In genomic region chr1:161766102-161766981, GRCh38 we compare ENCODE assay signal across 8 cellular contexts. TPM values are rescaled to one million over a fixed set of nuclear protein-coding genes. Genes with fewer than 3 reads are reported as not detected.
A peak's percentile ranks its signal among the peaks of the same experiment; 100 is the strongest.
DNase-seq lines count a peak whose midpoint lies in the region; TF ChIP-seq lines count a peak whose summit lies in the region.

Gene ATF6 (plus strand): TSS chr1:161766320. CDS start chr1:161766361, 41 bp downstream.

- peaks cover 27% of the 10 kb centered on the region for H3K4me1 Mint-ChIP-seq in nephron progenitor cell
- peaks cover 55% of the 10 kb centered on the region for H3K4me1 Mint-ChIP-seq in stimulated activated naive CD8-positive, alpha-beta T cell treated with anti-CD3 and anti-CD28 coated beads, Interleukin-15, Interleukin-2, amounts not matched to agents 100 ng/mL and 50 ng/mL, for 24 hours (ENCODE audit: low read depth)

- in situ Hi-C loops in GM23248 (cut with MboI) = no loop called here

- peak within 1 kb of the TSS; percentile 92 for H2AFZ ChIP-seq in GM23248

- H4K20me1 ChIP-seq in GM23248 (ENCODE audit: insufficient read depth) = no peaks in the 10 kb centered on the region

- H3K9ac ChIP-seq in GM23248 = peak within 1 kb of the TSS; percentile 97

- H3K9me2 ChIP-seq in GM23248 (ENCODE audit: insufficient read depth) = no peaks in the 10 kb centered on the region

- H3K27me3 ChIP-seq in GM23248 (replicated peaks; ENCODE audit: insufficient read depth) = no peaks in the 10 kb centered on the region

- peak within 1 kb of the TSS; percentile 98 for H3K27ac ChIP-seq in GM23248

- 1% methylated on average over 35 of the region's 35 CpGs for WGBS in GM23248 (ENCODE audit: low coverage in 1 of 2, low lambda C conversion rate in 2 of 2, missing lambda C conversion rate in 2 of 2), 2 experiments

- peaks cover 17% of the 10 kb centered on the region for H3K4me1 ChIP-seq in GM23248 (ENCODE audit: insufficient read depth)

- no peaks in the 10 kb centered on the region for H3K36me3 ChIP-seq in GM23248 (ENCODE audit: low read depth)

- peak; percentile 63 for TF ChIP-seq POLR2A in Raji (IDR thresholded peaks at IDR 0.05; ENCODE audit: insufficient read depth, low read depth, low read length)

- H3K4me3 Mint-ChIP-seq in nephron progenitor cell = peak within 1 kb of the TSS; percentile 99
- H3K4me3 Mint-ChIP-seq in stimulated activated naive CD8-positive, alpha-beta T cell treated with anti-CD3 and anti-CD28 coated beads, Interleukin-15, Interleukin-2, amounts not matched to agents 100 ng/mL and 50 ng/mL, for 24 hours = peak within 1 kb of the TSS; percentile 99

- peaks cover 6% of the 10 kb centered on the region for H3F3A ChIP-seq in GM23248 (ENCODE audit: insufficient read depth)

- peaks cover 4% of the 10 kb centered on the region for H3K36me3 Mint-ChIP-seq in nephron progenitor cell (ENCODE audit: low read depth)
- H3K36me3 Mint-ChIP-seq in stimulated activated naive CD8-positive, alpha-beta T cell treated with anti-CD3 and anti-CD28 coated beads, Interleukin-15, Interleukin-2, amounts not matched to agents 100 ng/mL and 50 ng/mL, for 24 hours (ENCODE audit: low read depth) = peaks cover 3% of the 10 kb centered on the region

- H3K9me3 Mint-ChIP-seq in nephron progenitor cell = no peaks in the 10 kb centered on the region
- no peaks in the 10 kb centered on the region for H3K9me3 Mint-ChIP-seq in stimulated activated naive CD8-positive, alpha-beta T cell treated with anti-CD3 and anti-CD28 coated beads, Interleukin-15, Interleukin-2, amounts not matched to agents 100 ng/mL and 50 ng/mL, for 24 hours

- peaks cover 52% of the 10 kb centered on the region for H3K79me2 ChIP-seq in GM23248 (ENCODE audit: insufficient read depth)

- peak within 1 kb of the TSS; percentile 87 for H3K4me3 ChIP-seq in GM23248
- peak within 1 kb of the TSS; percentile 99 for H3K4me3 ChIP-seq in fibroblast of the aortic adventitia (ENCODE audit: low read depth, low read length)

- H3K9me3 ChIP-seq in GM23248 (ENCODE audit: low read depth) = no peaks in the 10 kb centered on the region

- DNase-seq in DMS79 treated with DMSO at 0.1 percent for 48 hours (lab: John Stamatoyannopoulos, UW) = peak; percentile 88
- DNase-seq in GM23248 = peak; percentile 97
- DNase-seq in LoVo (ENCODE audit: low spot score) = peak; percentile 88
- peak; percentile 68 for DNase-seq in activated T-helper 9 cell treated with anti-CD3 and anti-CD28 coated beads, Interleukin-2, amount 50 U/mL, for 16 hours (ENCODE audit: low read depth)
- DNase-seq in fibroblast of the aortic adventitia (ENCODE audit: low read depth) = peak; percentile 96
- peak; percentile 71 for DNase-seq in nephron progenitor cell

- no peak for TF ChIP-seq CTCF in fibroblast of the aortic adventitia (IDR thresholded peaks at IDR 0.05; ENCODE audit: insufficient read depth, low read length)
- no peak for TF ChIP-seq CTCF in nephron progenitor cell (IDR thresholded peaks at IDR 0.05)

- H3K27me3 Mint-ChIP-seq in nephron progenitor cell (ENCODE audit: low read depth, poor library complexity) = peaks cover 3% of the 10 kb centered on the region
- H3K27me3 Mint-ChIP-seq in stimulated activated naive CD8-positive, alpha-beta T cell treated with anti-CD3 and anti-CD28 coated beads, Interleukin-15, Interleukin-2, amounts not matched to agents 100 ng/mL and 50 ng/mL, for 24 hours = no peaks in the 10 kb centered on the region

- H3K4me2 ChIP-seq in GM23248 (ENCODE audit: unreplicated experiment) = peak within 1 kb of the TSS; percentile 91

- peak within 1 kb of the TSS; percentile 86 for H3K27ac Mint-ChIP-seq in nephron progenitor cell
- peak within 1 kb of the TSS; percentile 98 for H3K27ac Mint-ChIP-seq in stimulated activated naive CD8-positive, alpha-beta T cell treated with anti-CD3 and anti-CD28 coated beads, Interleukin-15, Interleukin-2, amounts not matched to agents 100 ng/mL and 50 ng/mL, for 24 hours

RNA-seq across cellular contexts. Expression of gene ATF6, which starts in this region (rescaled TPM):
- 19.8 and 21.4 TPM in 2 replicates for total RNA-seq in GM23248 (2014; rRNA removed; shearing (Covaris generic))
- polyA plus RNA-seq in GM23248 (2016; fragmentation: Nextera tagmentation; extraction: Ambion mirVana) = 14.8 TPM in 2 replicates
- total RNA-seq in fibroblast of the aortic adventitia (ENCODE audit: low replicate concordance) = 13.7 and 32.8 TPM in 2 replicates

Comparison
In these comparisons a context has a peak if more than half of its experiments do, and no peak if none do; other contexts are left out.
1. Peak in every context shown above with its lines: DNase-seq, H3K4me3 ChIP-seq and H3K27ac ChIP-seq.